ENCODE assay signal across 8 cellular contexts in genomic region chr20:33810885-33811762, GRCh38. TPM values are rescaled to one million over a fixed set of nuclear protein-coding genes. Genes with fewer than 3 reads are reported as not detected.
DNase-seq lines count a peak whose midpoint lies in the region; ATAC-seq, FAIRE-seq and TF ChIP-seq lines count a peak whose summit lies in the region.

TSS of gene CHMP4B (plus strand) at chr20:33811348. CDS start at chr20:33811469, 121 bp downstream.

- no TSS peak for BruUV-seq in endothelial cell of umbilical vein (replicated peaks; lab: Mats Ljungman, UMichigan)

- H3K9me3 ChIP-seq in OCI-LY3 (ENCODE audit: insufficient read depth, low read length) (no peaks in the 10 kb centered on the region), endothelial cell of umbilical vein (replicated peaks; ENCODE audit: control insufficient read depth, insufficient read depth, low read length) (no peaks in the 10 kb centered on the region)

- H3K79me2 ChIP-seq in OCI-LY3 (ENCODE audit: low read length) (peaks cover 50% of the 10 kb centered on the region), endothelial cell of umbilical vein (ENCODE audit: control insufficient read depth, insufficient read depth, low read length) (peaks cover 45% of the 10 kb centered on the region)

- TF ChIP-seq CTCF in OCI-LY3 (IDR thresholded peaks at IDR 0.05; ENCODE audit: low read depth, low read length) (no peak), endothelial cell of umbilical vein (IDR thresholded peaks at IDR 0.05; ENCODE audit: extremely low read depth in 1 of 2, insufficient read depth in 1 of 2, low read depth in 1 of 2, low read length in 2 of 2) (no peak)

- CTCF ChIA-PET in endothelial cell of umbilical vein (lab: Charles Lee): interaction anchor here (0.6 to 4.0 kb wide), 9 partner anchors 16 to 257 kb away, joined by 3 to 14 read pairs (median 4); partner anchors contain the start of gene ZNF341

- DNase-seq in D341Med (ENCODE audit: low spot score) (peak; percentile 99), HuH-7 (ENCODE audit: low spot score) (peak; percentile 95), activated T-cell treated with anti-CD3 and anti-CD28 coated beads for 1 hour (ENCODE audit: low read depth) (peak; percentile 97), endothelial cell of umbilical vein (ENCODE audit: low read depth, low spot score) (peak; percentile 98), middle frontal gyrus (ENCODE audit: extremely low spot score, low spot score) (peak; percentile 93)
- DNase-seq in stimulated activated CD8-positive, alpha-beta memory T cell treated with anti-CD3 and anti-CD28 coated beads, Interleukin-2, amount 100 ng/mL, for 48 hours (ENCODE audit: low read depth in 2 of 2): peak; percentile 96 to 98

- POLR2A ChIA-PET in endothelial cell of umbilical vein (lab: Charles Lee): interaction anchor here (0.5 to 1.2 kb wide), 5 partner anchors 79 to 815 kb away, joined by 3 to 7 read pairs (median 3); partner anchors contain the start of genes EIF2S2 and RALY

- H3K27ac ChIP-seq in OCI-LY3 (ENCODE audit: low read length) (peak within 1 kb of the TSS; percentile 74), endothelial cell of umbilical vein (ENCODE audit: insufficient read depth, low read depth, low read length) (peak within 1 kb of the TSS; percentile 96)

- ATAC-seq in GM21515 (IDR thresholded peaks at IDR 0.05; ENCODE audit: unreplicated experiment): peak; percentile 94

- TF ChIP-seq POLR2A in endothelial cell of umbilical vein (IDR thresholded peaks at IDR 0.05; ENCODE audit: low read depth, low read length): peak; percentile 69

- peak; percentile 99 for FAIRE-seq in endothelial cell of umbilical vein (lab: Jason Lieb, UNC)

- dilution Hi-C loops in endothelial cell of umbilical vein (cut with MboI; ENCODE audit: extremely low pct_ligation_motif_present, low sequenced_read_pairs): no loop called here

- H3K4me3 ChIP-seq in OCI-LY3 (ENCODE audit: low read length): peak within 1 kb of the TSS; percentile 94
- peak within 1 kb of the TSS; percentile 60 to 86 (median 83) for H3K4me3 ChIP-seq in endothelial cell of umbilical vein (replicated peaks in 1 of 3; ENCODE audit: insufficient read depth in 1 of 3, low read depth in 1 of 3, low read length in 3 of 3)

- H3K4me2 ChIP-seq in OCI-LY3 (ENCODE audit: low read length): peak within 1 kb of the TSS; percentile 98
- peak within 1 kb of the TSS; percentile 91 for H3K4me2 ChIP-seq in endothelial cell of umbilical vein (ENCODE audit: insufficient read depth, low read length)

- H2AFZ ChIP-seq in OCI-LY3 (ENCODE audit: low read depth, low read length) (peak within 1 kb of the TSS; percentile 85), endothelial cell of umbilical vein (ENCODE audit: low read depth, low read length) (no peak within 1 kb of the TSS)

- intact Hi-C loops in endothelial cell of umbilical vein (cut with micrococcal nuclease): loop anchor here (1.0 kb wide), 5 partner anchors 18 to 300 kb away; partner anchors contain the start of genes E2F1 and RALY

- H3K9ac ChIP-seq in OCI-LY3 (ENCODE audit: low read length) (peak within 1 kb of the TSS; percentile 99), endothelial cell of umbilical vein (replicated peaks; ENCODE audit: extremely low read depth, insufficient read depth, low read length) (peak within 1 kb of the TSS; percentile 98)

- H3K36me3 ChIP-seq in OCI-LY3 (replicated peaks; ENCODE audit: low read depth, low read length) (peaks cover 20% of the 10 kb centered on the region), endothelial cell of umbilical vein (ENCODE audit: control insufficient read depth in 2 of 2, extremely low read depth in 1 of 2, insufficient read depth in 2 of 2, low read length in 2 of 2) (peaks cover 0 to 3% of the 10 kb centered on the region in 2 experiments)

- H3K27me3 ChIP-seq in OCI-LY3 (ENCODE audit: low read depth, low read length): 0 out of 2 replicates have a peak, but pooled peaks cover 4% of the 10 kb centered on the region
- no peaks in the 10 kb centered on the region for H3K27me3 ChIP-seq in endothelial cell of umbilical vein (ENCODE audit: control insufficient read depth in 2 of 2, insufficient read depth in 2 of 2, low read length in 2 of 2)

- peaks cover 2% of the 10 kb centered on the region for H3K9me1 ChIP-seq in endothelial cell of umbilical vein (replicated peaks; ENCODE audit: control insufficient read depth, extremely low read depth, insufficient read depth, low read length)

- H3K4me1 ChIP-seq in OCI-LY3 (ENCODE audit: low read length): peaks cover 19% of the 10 kb centered on the region
- peaks cover 23% of the 10 kb centered on the region for H3K4me1 ChIP-seq in endothelial cell of umbilical vein (ENCODE audit: control insufficient read depth, extremely low read depth, insufficient read depth, low read length)

- peaks cover 34% of the 10 kb centered on the region for H4K20me1 ChIP-seq in OCI-LY3 (ENCODE audit: insufficient read depth, low read length)
- peaks cover 9% of the 10 kb centered on the region for H4K20me1 ChIP-seq in endothelial cell of umbilical vein (replicated peaks; ENCODE audit: control insufficient read depth, extremely low read depth, insufficient read depth, low read length)

TF ChIP-seq in endothelial cell of umbilical vein, 7 proteins besides CTCF, POLR2A, EP300 and RAD21:
- peak; percentile 74 for TF ChIP-seq POLR2AphosphoS5 (IDR thresholded peaks at IDR 0.05; ENCODE audit: insufficient read depth, low read depth, low read length)
- TF ChIP-seq MAX (IDR thresholded peaks at IDR 0.05; ENCODE audit: insufficient read depth, insufficient read length): peak; percentile 22
- no peak for TF ChIP-seq GATA2 (IDR thresholded peaks at IDR 0.05; ENCODE audit: insufficient read depth, insufficient read length, low read depth, low read length)

RNA-seq across cellular contexts. Expression of gene CHMP4B, which starts in this region (rescaled TPM):
- total RNA-seq in endothelial cell of umbilical vein: 105 and 112 TPM in 2 replicates
- polyA plus RNA-seq in endothelial cell of umbilical vein: 54.5 and 64.7 TPM in 2 replicates
- 101 and 112 TPM in 2 replicates for polyA plus RNA-seq in endothelial cell of umbilical vein (2011; cell fraction: cytosol; rRNA removed)
- 35.3 and 45.4 TPM in 2 replicates for polyA plus RNA-seq in endothelial cell of umbilical vein (2011; cell fraction: nucleus; rRNA removed)
- polyA plus RNA-seq in endothelial cell of umbilical vein (2012): 133 and 157 TPM in 2 replicates
- polyA minus RNA-seq in endothelial cell of umbilical vein: 22.3 and 26.0 TPM in 2 replicates
- 35.3 TPM for polyA minus RNA-seq in endothelial cell of umbilical vein (2011; cell fraction: cytosol; rRNA and poly(A)+ RNA removed)
- polyA minus RNA-seq in endothelial cell of umbilical vein (2011; cell fraction: nucleus; rRNA and poly(A)+ RNA removed): 10.4 and 11.2 TPM in 2 replicates

Comparison
In these comparisons a context has a peak if more than half of its experiments do, and no peak if none do; other contexts are left out.
1. Peak in every context shown above with its lines: DNase-seq, ATAC-seq, H3K4me3 ChIP-seq and H3K27ac ChIP-seq.